Comparison of ENCODE assay signal across 1 cellular context in the genomic region with DNA sequence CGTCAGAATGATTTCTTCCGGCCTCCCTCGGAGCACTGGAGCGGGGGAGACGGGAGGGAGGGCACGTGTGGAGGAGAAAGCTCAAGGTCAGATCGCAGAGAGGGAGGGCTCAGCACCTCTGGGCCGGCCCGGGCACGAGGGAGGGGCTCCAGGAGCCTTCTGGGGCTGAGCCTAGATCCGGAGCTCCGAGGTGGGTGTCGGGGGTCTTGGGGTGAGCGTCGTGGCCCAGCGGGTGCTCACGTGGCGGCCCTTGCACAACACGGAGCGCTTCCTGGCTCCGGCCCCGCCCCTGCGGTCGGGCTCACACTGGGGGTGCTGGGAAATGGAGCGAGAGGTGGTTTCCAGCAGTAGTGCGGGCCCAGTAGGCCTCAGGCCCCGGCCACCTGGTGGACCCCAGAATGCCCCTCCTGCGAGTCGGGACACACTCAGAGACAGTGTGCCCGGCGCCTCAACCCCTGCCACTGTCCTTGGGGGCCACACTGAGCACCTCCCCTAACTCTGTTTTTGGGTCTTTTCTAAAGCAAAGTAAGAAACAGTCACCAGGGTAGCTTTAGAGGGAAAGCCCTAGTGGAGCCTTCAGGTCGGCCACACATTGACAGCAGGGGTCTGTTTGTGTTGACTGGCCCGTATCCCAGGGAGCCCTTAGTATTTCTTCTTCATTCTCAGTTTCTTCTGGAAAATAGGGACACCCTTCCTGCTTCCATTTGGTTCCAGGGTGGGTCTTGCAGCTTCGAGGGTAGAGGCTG.
TF ChIP-seq lines count a peak whose summit lies in the region.

No MANE protein-coding gene starts in this region.

TF ChIP-seq in HepG2, 621 proteins besides CTCF, POLR2A, EP300 and RAD21 (continued from another document and continues in another):
- no peak for TF ChIP-seq ELF4 (CRISPR knock-in tag; IDR thresholded peaks at IDR 0.05; ENCODE audit: borderline replicate concordance)
- 0 out of 2 replicates have a peak, but pooled peaks have one; percentile 64 for TF ChIP-seq ZNF20 (CRISPR knock-in tag; IDR thresholded peaks at IDR 0.05)
- TF ChIP-seq NFATC3 (CRISPR knock-in tag; IDR thresholded peaks at IDR 0.05): no peak; the same call in 1 of the 2 replicates
- TF ChIP-seq ZNF33B (CRISPR knock-in tag; IDR thresholded peaks at IDR 0.05): no peak
- peak; percentile 72; the same call in 1 of the 2 replicates for TF ChIP-seq KLF6 (CRISPR knock-in tag; IDR thresholded peaks at IDR 0.05)
- no peak for TF ChIP-seq ZNF614 (CRISPR knock-in tag; IDR thresholded peaks at IDR 0.05; ENCODE audit: borderline replicate concordance)
- TF ChIP-seq NFE2L1 (CRISPR knock-in tag; IDR thresholded peaks at IDR 0.05; ENCODE audit: borderline replicate concordance): no peak
- TF ChIP-seq, protein P1, sequence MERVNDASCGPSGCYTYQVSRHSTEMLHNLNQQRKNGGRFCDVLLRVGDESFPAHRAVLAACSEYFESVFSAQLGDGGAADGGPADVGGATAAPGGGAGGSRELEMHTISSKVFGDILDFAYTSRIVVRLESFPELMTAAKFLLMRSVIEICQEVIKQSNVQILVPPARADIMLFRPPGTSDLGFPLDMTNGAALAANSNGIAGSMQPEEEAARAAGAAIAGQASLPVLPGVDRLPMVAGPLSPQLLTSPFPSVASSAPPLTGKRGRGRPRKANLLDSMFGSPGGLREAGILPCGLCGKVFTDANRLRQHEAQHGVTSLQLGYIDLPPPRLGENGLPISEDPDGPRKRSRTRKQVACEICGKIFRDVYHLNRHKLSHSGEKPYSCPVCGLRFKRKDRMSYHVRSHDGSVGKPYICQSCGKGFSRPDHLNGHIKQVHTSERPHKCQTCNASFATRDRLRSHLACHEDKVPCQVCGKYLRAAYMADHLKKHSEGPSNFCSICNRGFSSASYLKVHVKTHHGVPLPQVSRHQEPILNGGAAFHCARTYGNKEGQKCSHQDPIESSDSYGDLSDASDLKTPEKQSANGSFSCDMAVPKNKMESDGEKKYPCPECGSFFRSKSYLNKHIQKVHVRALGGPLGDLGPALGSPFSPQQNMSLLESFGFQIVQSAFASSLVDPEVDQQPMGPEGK (CRISPR knock-in tag; IDR thresholded peaks at IDR 0.05): peak; percentile 62; the same call in 1 of the 2 replicates
- peak; percentile 79; the same call in 1 of the 2 replicates for TF ChIP-seq AHR (CRISPR knock-in tag; IDR thresholded peaks at IDR 0.05)
- TF ChIP-seq RBM22 (optimal IDR thresholded peaks at IDR 0.05; ENCODE audit: low read length): no peak
- TF ChIP-seq, protein P2, sequence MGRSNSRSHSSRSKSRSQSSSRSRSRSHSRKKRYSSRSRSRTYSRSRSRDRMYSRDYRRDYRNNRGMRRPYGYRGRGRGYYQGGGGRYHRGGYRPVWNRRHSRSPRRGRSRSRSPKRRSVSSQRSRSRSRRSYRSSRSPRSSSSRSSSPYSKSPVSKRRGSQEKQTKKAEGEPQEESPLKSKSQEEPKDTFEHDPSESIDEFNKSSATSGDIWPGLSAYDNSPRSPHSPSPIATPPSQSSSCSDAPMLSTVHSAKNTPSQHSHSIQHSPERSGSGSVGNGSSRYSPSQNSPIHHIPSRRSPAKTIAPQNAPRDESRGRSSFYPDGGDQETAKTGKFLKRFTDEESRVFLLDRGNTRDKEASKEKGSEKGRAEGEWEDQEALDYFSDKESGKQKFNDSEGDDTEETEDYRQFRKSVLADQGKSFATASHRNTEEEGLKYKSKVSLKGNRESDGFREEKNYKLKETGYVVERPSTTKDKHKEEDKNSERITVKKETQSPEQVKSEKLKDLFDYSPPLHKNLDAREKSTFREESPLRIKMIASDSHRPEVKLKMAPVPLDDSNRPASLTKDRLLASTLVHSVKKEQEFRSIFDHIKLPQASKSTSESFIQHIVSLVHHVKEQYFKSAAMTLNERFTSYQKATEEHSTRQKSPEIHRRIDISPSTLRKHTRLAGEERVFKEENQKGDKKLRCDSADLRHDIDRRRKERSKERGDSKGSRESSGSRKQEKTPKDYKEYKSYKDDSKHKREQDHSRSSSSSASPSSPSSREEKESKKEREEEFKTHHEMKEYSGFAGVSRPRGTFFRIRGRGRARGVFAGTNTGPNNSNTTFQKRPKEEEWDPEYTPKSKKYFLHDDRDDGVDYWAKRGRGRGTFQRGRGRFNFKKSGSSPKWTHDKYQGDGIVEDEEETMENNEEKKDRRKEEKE (IDR thresholded peaks at IDR 0.05): no peak
- 0 out of 2 replicates have a peak, but pooled peaks have one; percentile 14 for TF ChIP-seq FOXA3 (CRISPR knock-in tag; IDR thresholded peaks at IDR 0.05)
- TF ChIP-seq, protein P3, sequence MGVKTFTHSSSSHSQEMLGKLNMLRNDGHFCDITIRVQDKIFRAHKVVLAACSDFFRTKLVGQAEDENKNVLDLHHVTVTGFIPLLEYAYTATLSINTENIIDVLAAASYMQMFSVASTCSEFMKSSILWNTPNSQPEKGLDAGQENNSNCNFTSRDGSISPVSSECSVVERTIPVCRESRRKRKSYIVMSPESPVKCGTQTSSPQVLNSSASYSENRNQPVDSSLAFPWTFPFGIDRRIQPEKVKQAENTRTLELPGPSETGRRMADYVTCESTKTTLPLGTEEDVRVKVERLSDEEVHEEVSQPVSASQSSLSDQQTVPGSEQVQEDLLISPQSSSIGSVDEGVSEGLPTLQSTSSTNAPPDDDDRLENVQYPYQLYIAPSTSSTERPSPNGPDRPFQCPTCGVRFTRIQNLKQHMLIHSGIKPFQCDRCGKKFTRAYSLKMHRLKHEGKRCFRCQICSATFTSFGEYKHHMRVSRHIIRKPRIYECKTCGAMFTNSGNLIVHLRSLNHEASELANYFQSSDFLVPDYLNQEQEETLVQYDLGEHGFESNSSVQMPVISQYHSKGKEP (CRISPR knock-in tag; IDR thresholded peaks at IDR 0.05): 0 out of 2 replicates have a peak, but pooled peaks have one; percentile 28
- TF ChIP-seq TRIM24 (CRISPR knock-in tag; IDR thresholded peaks at IDR 0.05): no peak
- TF ChIP-seq, protein P4, sequence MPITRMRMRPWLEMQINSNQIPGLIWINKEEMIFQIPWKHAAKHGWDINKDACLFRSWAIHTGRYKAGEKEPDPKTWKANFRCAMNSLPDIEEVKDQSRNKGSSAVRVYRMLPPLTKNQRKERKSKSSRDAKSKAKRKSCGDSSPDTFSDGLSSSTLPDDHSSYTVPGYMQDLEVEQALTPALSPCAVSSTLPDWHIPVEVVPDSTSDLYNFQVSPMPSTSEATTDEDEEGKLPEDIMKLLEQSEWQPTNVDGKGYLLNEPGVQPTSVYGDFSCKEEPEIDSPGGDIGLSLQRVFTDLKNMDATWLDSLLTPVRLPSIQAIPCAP (CRISPR knock-in tag; IDR thresholded peaks at IDR 0.05; ENCODE audit: low read depth): no peak
- TF ChIP-seq NCOA1 (CRISPR knock-in tag; IDR thresholded peaks at IDR 0.05): peak; percentile 76; the same call in 1 of the 2 replicates
- no peak for TF ChIP-seq HNRNPUL1 (IDR thresholded peaks at IDR 0.05; ENCODE audit: low read depth, low read length)
- TF ChIP-seq, protein P5, sequence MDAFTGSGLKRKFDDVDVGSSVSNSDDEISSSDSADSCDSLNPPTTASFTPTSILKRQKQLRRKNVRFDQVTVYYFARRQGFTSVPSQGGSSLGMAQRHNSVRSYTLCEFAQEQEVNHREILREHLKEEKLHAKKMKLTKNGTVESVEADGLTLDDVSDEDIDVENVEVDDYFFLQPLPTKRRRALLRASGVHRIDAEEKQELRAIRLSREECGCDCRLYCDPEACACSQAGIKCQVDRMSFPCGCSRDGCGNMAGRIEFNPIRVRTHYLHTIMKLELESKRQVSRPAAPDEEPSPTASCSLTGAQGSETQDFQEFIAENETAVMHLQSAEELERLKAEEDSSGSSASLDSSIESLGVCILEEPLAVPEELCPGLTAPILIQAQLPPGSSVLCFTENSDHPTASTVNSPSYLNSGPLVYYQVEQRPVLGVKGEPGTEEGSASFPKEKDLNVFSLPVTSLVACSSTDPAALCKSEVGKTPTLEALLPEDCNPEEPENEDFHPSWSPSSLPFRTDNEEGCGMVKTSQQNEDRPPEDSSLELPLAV (CRISPR knock-in tag; conservative IDR thresholded peaks at IDR 0.05; ENCODE audit: low read depth): no peak
- no peak; the same call in 1 of the 2 replicates for TF ChIP-seq HMG20B (CRISPR knock-in tag; conservative IDR thresholded peaks at IDR 0.05)
- 0 out of 2 replicates have a peak, but pooled peaks have one; percentile 17 for TF ChIP-seq RNF2 (conservative IDR thresholded peaks at IDR 0.05; ENCODE audit: low read depth)
- no peak for TF ChIP-seq ZNF496 (CRISPR knock-in tag; IDR thresholded peaks at IDR 0.05; ENCODE audit: insufficient replicate concordance)
- TF ChIP-seq ZNF251 (CRISPR knock-in tag; IDR thresholded peaks at IDR 0.05): no peak
- TF ChIP-seq, protein P6, sequence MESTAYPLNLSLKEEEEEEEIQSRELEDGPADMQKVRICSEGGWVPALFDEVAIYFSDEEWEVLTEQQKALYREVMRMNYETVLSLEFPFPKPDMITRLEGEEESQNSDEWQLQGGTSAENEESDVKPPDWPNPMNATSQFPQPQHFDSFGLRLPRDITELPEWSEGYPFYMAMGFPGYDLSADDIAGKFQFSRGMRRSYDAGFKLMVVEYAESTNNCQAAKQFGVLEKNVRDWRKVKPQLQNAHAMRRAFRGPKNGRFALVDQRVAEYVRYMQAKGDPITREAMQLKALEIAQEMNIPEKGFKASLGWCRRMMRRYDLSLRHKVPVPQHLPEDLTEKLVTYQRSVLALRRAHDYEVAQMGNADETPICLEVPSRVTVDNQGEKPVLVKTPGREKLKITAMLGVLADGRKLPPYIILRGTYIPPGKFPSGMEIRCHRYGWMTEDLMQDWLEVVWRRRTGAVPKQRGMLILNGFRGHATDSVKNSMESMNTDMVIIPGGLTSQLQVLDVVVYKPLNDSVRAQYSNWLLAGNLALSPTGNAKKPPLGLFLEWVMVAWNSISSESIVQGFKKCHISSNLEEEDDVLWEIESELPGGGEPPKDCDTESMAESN (CRISPR knock-in tag; conservative IDR thresholded peaks at IDR 0.05): 0 out of 2 replicates have a peak, but pooled peaks have one; percentile 60
- no peak for TF ChIP-seq SRSF1 (optimal IDR thresholded peaks at IDR 0.05; ENCODE audit: low read depth, low read length)
- TF ChIP-seq, protein P7, sequence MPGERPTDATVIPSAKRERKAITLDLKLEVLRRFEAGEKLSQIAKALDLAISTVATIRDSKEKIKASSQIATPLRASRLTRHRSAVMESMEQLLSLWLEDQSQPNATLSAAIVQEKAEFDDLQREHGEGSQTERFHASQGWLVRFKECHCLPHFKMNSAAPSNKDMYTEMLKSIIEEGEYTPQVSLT (CRISPR knock-in tag; IDR thresholded peaks at IDR 0.05; ENCODE audit: borderline replicate concordance, low read depth): no peak; the same call in 1 of the 2 replicates
- peak; percentile 14; the same call in 1 of the 2 replicates for TF ChIP-seq ZNF263 (CRISPR knock-in tag; IDR thresholded peaks at IDR 0.05)
- TF ChIP-seq PLRG1 (conservative IDR thresholded peaks at IDR 0.05): no peak
- no peak for TF ChIP-seq ZNF33A (CRISPR knock-in tag; IDR thresholded peaks at IDR 0.05; ENCODE audit: borderline replicate concordance)
- 0 out of 2 replicates have a peak, but pooled peaks have one; percentile 22 for TF ChIP-seq FOXK1 (CRISPR knock-in tag; IDR thresholded peaks at IDR 0.05; ENCODE audit: borderline replicate concordance, low read depth)
- TF ChIP-seq, protein P8, sequence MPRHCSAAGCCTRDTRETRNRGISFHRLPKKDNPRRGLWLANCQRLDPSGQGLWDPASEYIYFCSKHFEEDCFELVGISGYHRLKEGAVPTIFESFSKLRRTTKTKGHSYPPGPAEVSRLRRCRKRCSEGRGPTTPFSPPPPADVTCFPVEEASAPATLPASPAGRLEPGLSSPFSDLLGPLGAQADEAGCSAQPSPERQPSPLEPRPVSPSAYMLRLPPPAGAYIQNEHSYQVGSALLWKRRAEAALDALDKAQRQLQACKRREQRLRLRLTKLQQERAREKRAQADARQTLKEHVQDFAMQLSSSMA (CRISPR knock-in tag; IDR thresholded peaks at IDR 0.05): peak; percentile 30; the same call in 1 of the 2 replicates
- TF ChIP-seq GZF1 (CRISPR knock-in tag; IDR thresholded peaks at IDR 0.05): no peak
- no peak for TF ChIP-seq ZZZ3 (CRISPR knock-in tag; IDR thresholded peaks at IDR 0.05; ENCODE audit: borderline replicate concordance)
- no peak for TF ChIP-seq ZNF577 (CRISPR knock-in tag; IDR thresholded peaks at IDR 0.05; ENCODE audit: borderline replicate concordance, low read depth)
- TF ChIP-seq, protein P9, sequence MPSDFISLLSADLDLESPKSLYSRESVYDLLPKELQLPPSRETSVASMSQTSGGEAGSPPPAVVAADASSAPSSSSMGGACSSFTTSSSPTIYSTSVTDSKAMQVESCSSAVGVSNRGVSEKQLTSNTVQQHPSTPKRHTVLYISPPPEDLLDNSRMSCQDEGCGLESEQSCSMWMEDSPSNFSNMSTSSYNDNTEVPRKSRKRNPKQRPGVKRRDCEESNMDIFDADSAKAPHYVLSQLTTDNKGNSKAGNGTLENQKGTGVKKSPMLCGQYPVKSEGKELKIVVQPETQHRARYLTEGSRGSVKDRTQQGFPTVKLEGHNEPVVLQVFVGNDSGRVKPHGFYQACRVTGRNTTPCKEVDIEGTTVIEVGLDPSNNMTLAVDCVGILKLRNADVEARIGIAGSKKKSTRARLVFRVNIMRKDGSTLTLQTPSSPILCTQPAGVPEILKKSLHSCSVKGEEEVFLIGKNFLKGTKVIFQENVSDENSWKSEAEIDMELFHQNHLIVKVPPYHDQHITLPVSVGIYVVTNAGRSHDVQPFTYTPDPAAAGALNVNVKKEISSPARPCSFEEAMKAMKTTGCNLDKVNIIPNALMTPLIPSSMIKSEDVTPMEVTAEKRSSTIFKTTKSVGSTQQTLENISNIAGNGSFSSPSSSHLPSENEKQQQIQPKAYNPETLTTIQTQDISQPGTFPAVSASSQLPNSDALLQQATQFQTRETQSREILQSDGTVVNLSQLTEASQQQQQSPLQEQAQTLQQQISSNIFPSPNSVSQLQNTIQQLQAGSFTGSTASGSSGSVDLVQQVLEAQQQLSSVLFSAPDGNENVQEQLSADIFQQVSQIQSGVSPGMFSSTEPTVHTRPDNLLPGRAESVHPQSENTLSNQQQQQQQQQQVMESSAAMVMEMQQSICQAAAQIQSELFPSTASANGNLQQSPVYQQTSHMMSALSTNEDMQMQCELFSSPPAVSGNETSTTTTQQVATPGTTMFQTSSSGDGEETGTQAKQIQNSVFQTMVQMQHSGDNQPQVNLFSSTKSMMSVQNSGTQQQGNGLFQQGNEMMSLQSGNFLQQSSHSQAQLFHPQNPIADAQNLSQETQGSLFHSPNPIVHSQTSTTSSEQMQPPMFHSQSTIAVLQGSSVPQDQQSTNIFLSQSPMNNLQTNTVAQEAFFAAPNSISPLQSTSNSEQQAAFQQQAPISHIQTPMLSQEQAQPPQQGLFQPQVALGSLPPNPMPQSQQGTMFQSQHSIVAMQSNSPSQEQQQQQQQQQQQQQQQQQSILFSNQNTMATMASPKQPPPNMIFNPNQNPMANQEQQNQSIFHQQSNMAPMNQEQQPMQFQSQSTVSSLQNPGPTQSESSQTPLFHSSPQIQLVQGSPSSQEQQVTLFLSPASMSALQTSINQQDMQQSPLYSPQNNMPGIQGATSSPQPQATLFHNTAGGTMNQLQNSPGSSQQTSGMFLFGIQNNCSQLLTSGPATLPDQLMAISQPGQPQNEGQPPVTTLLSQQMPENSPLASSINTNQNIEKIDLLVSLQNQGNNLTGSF (CRISPR knock-in tag; IDR thresholded peaks at IDR 0.05): no peak
- no peak for TF ChIP-seq BRD4 (CRISPR knock-in tag; IDR thresholded peaks at IDR 0.05)
